8 cellular contexts compared by ENCODE assay signal in the genomic region with DNA sequence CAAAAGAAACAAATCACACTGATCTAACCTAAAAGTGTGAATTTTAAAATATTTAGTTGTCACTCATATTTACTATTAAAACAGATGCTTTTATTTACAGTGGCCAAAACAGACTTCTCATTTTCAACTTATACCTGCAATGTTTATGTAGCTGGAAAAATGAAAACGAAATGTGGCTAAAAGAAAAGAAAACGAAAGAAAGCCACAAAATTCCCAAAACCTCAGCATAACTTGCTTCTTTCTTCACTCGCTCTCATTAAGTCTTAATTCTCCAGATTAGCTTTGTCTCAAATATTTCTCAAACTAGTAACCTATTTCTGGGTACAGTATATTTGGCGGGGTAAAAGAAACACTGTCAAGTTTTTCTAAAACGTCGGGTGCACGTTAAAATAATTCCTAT. TPM values are rescaled to one million over a fixed set of nuclear protein-coding genes. Genes with fewer than 3 reads are reported as not detected.
DNase-seq lines count a peak whose midpoint lies in the region; ATAC-seq and TF ChIP-seq lines count a peak whose summit lies in the region.

No MANE protein-coding gene starts in this region.

- peaks cover 52 to 73% (median 62%) of the 10 kb centered on the region in 3 donors for H3K4me1 Mint-ChIP-seq in T-cell

- POLR2A ChIA-PET in T-cell (lab: Charles Lee), result no interaction called here

- CTCF ChIA-PET in T-cell (lab: Charles Lee), result interaction anchor here in 1 of 2 donors (0.6 to 1.5 kb wide), 3 partner anchors 79 to 582 kb away, joined by 3 to 5 read pairs (median 4); no protein-coding TSS in a partner anchor

- TF ChIP-seq CTCF in GM12864 (IDR thresholded peaks at IDR 0.05; ENCODE audit: low read depth, low read length, missing control alignments), result no peak
- no peak for TF ChIP-seq CTCF in fibroblast of the aortic adventitia (IDR thresholded peaks at IDR 0.05; ENCODE audit: insufficient read depth, low read length)
- no peak for TF ChIP-seq CTCF in retinal pigment epithelial cell (conservative IDR thresholded peaks at IDR 0.05; ENCODE audit: low read depth, low read length)

- H3K9me3 Mint-ChIP-seq in T-cell, result no peaks in the 10 kb centered on the region

- no peaks in the 10 kb centered on the region for H3K27me3 Mint-ChIP-seq in T-cell

- H3K4me3 Mint-ChIP-seq in T-cell, result peak overlapping the region; percentile 97 to 99 (median 98)

- H3K4me3 ChIP-seq in GM12864 (ENCODE audit: low read depth, low read length), result peak overlapping the region; percentile 96
- H3K4me3 ChIP-seq in fibroblast of the aortic adventitia (ENCODE audit: low read depth, low read length), result peak overlapping the region; percentile 96
- H3K4me3 ChIP-seq in retinal pigment epithelial cell (ENCODE audit: low read length), result peak overlapping the region; percentile 99

- H3K36me3 Mint-ChIP-seq in T-cell, result peaks cover 14% of the 10 kb centered on the region

- DNase-seq in GM12864 (ENCODE audit: low read depth), result no peak
- no peak for DNase-seq in T-cell
- no peak for DNase-seq in fibroblast of the aortic adventitia (ENCODE audit: low read depth)
- DNase-seq in retinal pigment epithelial cell (ENCODE audit: low read depth), result no peak
- DNase-seq in superior temporal gyrus (ENCODE audit: extremely low spot score), result no peak
- no peak for DNase-seq in glomerular visceral epithelial cell (ENCODE audit: extremely low spot score)

- ATAC-seq in T-cell (replicated peaks in 1 of 4), result no peak
- ATAC-seq in GM21447 (IDR thresholded peaks at IDR 0.05; ENCODE audit: unreplicated experiment), result no peak
- ATAC-seq in HG03139 (IDR thresholded peaks at IDR 0.05; ENCODE audit: unreplicated experiment), result no peak

- H3K27ac Mint-ChIP-seq in T-cell, result peak overlapping the region; percentile 95 to 96

RNA-seq across cellular contexts. Expression of a gene that starts 0.7 kb away (rescaled TPM):
- 10 to 100 TPM; 17.3 to 27.1 (median 24.9) TPM for total RNA-seq in T-cell
- total RNA-seq in fibroblast of the aortic adventitia (ENCODE audit: low replicate concordance), result 25.8 and 35.4 TPM in 2 replicates
